ENCODE assay signal across 10 cellular contexts in genomic region chr4:108072300-108072699, GRCh38.
A peak's percentile ranks its signal among the peaks of the same experiment; 100 is the strongest.
DNase-seq lines count a peak whose midpoint lies in the region; ATAC-seq and TF ChIP-seq lines count a peak whose summit lies in the region.
"Had no signal": no experiment of that assay in that cellular context is flagged by ENCODE, and none has a peak within 500 bp of the region (broad histone marks: within the 10 kb centered on the region; RNA-seq: fewer than 3 reads in every experiment).

No MANE protein-coding gene starts in this region.

- ATAC-seq in GM21723 (IDR thresholded peaks at IDR 0.05; ENCODE audit: unreplicated experiment) (peak; percentile 49), GM21786 (IDR thresholded peaks at IDR 0.05; ENCODE audit: unreplicated experiment) (no peak)
- ATAC-seq: K562, left lobe of liver had no signal

- DNase-seq in NCI-H748 treated with DMSO at 0.1 percent for 48 hours (lab: John Stamatoyannopoulos, UW): peak; percentile 86
- DNase-seq in activated gamma-delta T cell treated with anti-CD3 and anti-CD28 coated beads, Interleukin-2, amount 50 U/mL, for 16 hours (ENCODE audit: low read depth): peak; percentile 54
- peak; percentile 32 to 34 for DNase-seq in stimulated activated CD8-positive, alpha-beta memory T cell treated with anti-CD3 and anti-CD28 coated beads, Interleukin-7, amount 100 ng/mL, for 1 hour (ENCODE audit: low read depth in 2 of 2)
- DNase-seq in HPDE6-E6E7 (ENCODE audit: extremely low spot score): no peak
- no peak for DNase-seq in GF-D8 (lab: John Stamatoyannopoulos, UW)
- DNase-seq in GM10266 (ENCODE audit: extremely low spot score): no peak

- TF ChIP-seq CTCF in GM10266 (IDR thresholded peaks at IDR 0.05; ENCODE audit: control insufficient read depth, insufficient read depth, low read depth, missing control alignments): no peak

Comparison
In these comparisons a context has a peak if more than half of its experiments do, and no peak if none do; other contexts are left out.
1. DNase-seq: peak in NCI-H748 treated with DMSO at 0.1 percent for 48 hours (single experiment), activated gamma-delta T cell treated with anti-CD3 and anti-CD28 coated beads, Interleukin-2, amount 50 U/mL, for 16 hours (single experiment) and stimulated activated CD8-positive, alpha-beta memory T cell treated with anti-CD3 and anti-CD28 coated beads, Interleukin-7, amount 100 ng/mL, for 1 hour (2 of 2); none in HPDE6-E6E7 (single experiment), GF-D8 (single experiment) and GM10266 (single experiment).